In genomic region chr18:59876310-59876626, GRCh38 we compare ENCODE assay signal across 11 cellular contexts. TPM values are rescaled to one million over a fixed set of nuclear protein-coding genes. Genes with fewer than 3 reads are reported as not detected.
DNase-seq lines count a peak whose midpoint lies in the region; ATAC-seq and TF ChIP-seq lines count a peak whose summit lies in the region.
"Had no signal": no experiment of that assay in that cellular context is flagged by ENCODE, and none has a peak within 500 bp of the region (broad histone marks: within the 10 kb centered on the region; RNA-seq: fewer than 3 reads in every experiment).

No MANE protein-coding gene starts in this region.

- H3K27ac ChIP-seq in MM.1S (ENCODE audit: low read length), result peak overlapping the region; percentile 26; the same call in 1 of the 2 replicates
- H3K27ac ChIP-seq in mesenchymal stem cell (ENCODE audit: low read length, poor library complexity, severe bottlenecking), result no peak overlapping the region
- no peak overlapping the region for H3K27ac ChIP-seq in neuronal stem cell (replicated peaks; ENCODE audit: low read length)
- H3K27ac ChIP-seq: esophagus squamous epithelium had no signal

- H2AK5ac ChIP-seq in mesenchymal stem cell (ENCODE audit: low read length, severe bottlenecking) (no peak overlapping the region), neuronal stem cell (ENCODE audit: low read depth, low read length) (no peak overlapping the region)

- H3K4me3 ChIP-seq in MM.1S (ENCODE audit: low read length), result peak overlapping the region; percentile 44
- no peak overlapping the region for H3K4me3 ChIP-seq in mesenchymal stem cell (ENCODE audit: insufficient read depth in 1 of 2, low read depth in 1 of 2, low read length in 2 of 2)
- no peak overlapping the region for H3K4me3 ChIP-seq in neuronal stem cell (ENCODE audit: low read length in 2 of 2)
- H3K4me3 ChIP-seq: esophagus squamous epithelium had no signal

- H3K9me3 ChIP-seq in MM.1S (replicated peaks; ENCODE audit: insufficient read depth, low read length) (no peaks in the 10 kb centered on the region), mesenchymal stem cell (ENCODE audit: control insufficient read depth, low read length) (no peaks in the 10 kb centered on the region), neuronal stem cell (replicated peaks in 1 of 2; ENCODE audit: control insufficient read depth in 2 of 2, insufficient read depth in 1 of 2, low read depth in 1 of 2, low read length in 2 of 2) (no peaks in the 10 kb centered on the region)
- H3K9me3 ChIP-seq: esophagus squamous epithelium had no signal

- TF ChIP-seq CTCF in GM13976 (IDR thresholded peaks at IDR 0.05; ENCODE audit: borderline replicate concordance, control extremely low read depth, extremely low read depth, insufficient read depth, missing control alignments), result no peak
- TF ChIP-seq CTCF in MM.1S (IDR thresholded peaks at IDR 0.05; ENCODE audit: low read length), result no peak

- H3K9me2 ChIP-seq in MM.1S (replicated peaks; ENCODE audit: insufficient read depth, low read length), result no peaks in the 10 kb centered on the region

- peak; percentile 69 for DNase-seq in GM13976 (ENCODE audit: low spot score)
- DNase-seq in MM.1S, result peak; percentile 49
- DNase-seq in mesenchymal stem cell, result no peak
- DNase-seq in neuronal stem cell (ENCODE audit: low spot score), result no peak
- no peak for DNase-seq in DMS 273 (lab: John Stamatoyannopoulos, UW; ENCODE audit: unreplicated experiment)
- DNase-seq in activated naive CD4-positive, alpha-beta T cell treated with anti-CD3 and anti-CD28 coated beads, Interleukin-2, amount 50 U/mL, for 16 hours, result no peak
- DNase-seq: CD4-positive, alpha-beta T cell; esophagus squamous epithelium; NCI-H1092 treated with DMSO at 0.1 percent for 48 hours had no signal

- peaks cover 7% of the 10 kb centered on the region for H3F3A ChIP-seq in MM.1S (ENCODE audit: insufficient read depth, low read length)

- H3K18ac ChIP-seq in mesenchymal stem cell (ENCODE audit: low read depth in 1 of 2, low read length in 2 of 2) (no peak overlapping the region), neuronal stem cell (ENCODE audit: low read length) (no peak overlapping the region)

- H4K20me1 ChIP-seq in MM.1S (ENCODE audit: insufficient read depth, low read length), result no peaks in the 10 kb centered on the region

- H3K79me2 ChIP-seq in MM.1S (ENCODE audit: low read length), result no peaks in the 10 kb centered on the region

- H3K4me1 ChIP-seq in MM.1S (ENCODE audit: low read length) (peaks cover 14% of the 10 kb centered on the region), mesenchymal stem cell (ENCODE audit: control insufficient read depth, insufficient read depth, low read depth, low read length) (peaks cover 8% of the 10 kb centered on the region), neuronal stem cell (ENCODE audit: control insufficient read depth in 2 of 2, insufficient read depth in 1 of 2, low read depth in 1 of 2, low read length in 2 of 2) (no peaks in the 10 kb centered on the region)

- no peak overlapping the region for H3K4ac ChIP-seq in mesenchymal stem cell (ENCODE audit: low read depth in 1 of 2, low read length in 2 of 2)
- H3K4ac ChIP-seq in neuronal stem cell (ENCODE audit: low read length), result no peak overlapping the region

- H3K23ac ChIP-seq in mesenchymal stem cell (ENCODE audit: low read length in 2 of 2) (no peak overlapping the region), neuronal stem cell (ENCODE audit: low read depth, low read length, poor library complexity) (no peak overlapping the region)

- H2BK5ac ChIP-seq in mesenchymal stem cell (ENCODE audit: low read depth, low read length, poor library complexity, severe bottlenecking), result no peak overlapping the region
- no peak overlapping the region for H2BK5ac ChIP-seq in neuronal stem cell (ENCODE audit: low read length)

- H4K8ac ChIP-seq in mesenchymal stem cell (ENCODE audit: low read length), result no peak overlapping the region
- H4K8ac ChIP-seq in neuronal stem cell (ENCODE audit: low read depth, low read length), result no peak overlapping the region

- H2AFZ ChIP-seq in MM.1S (ENCODE audit: low read length) (no peak overlapping the region), mesenchymal stem cell (ENCODE audit: low read depth, low read length) (no peak overlapping the region), neuronal stem cell (ENCODE audit: low read length) (no peak overlapping the region)

- H2BK15ac ChIP-seq in mesenchymal stem cell (ENCODE audit: low read depth, poor library complexity, severe bottlenecking) (no peak overlapping the region), neuronal stem cell (ENCODE audit: low read length) (no peak overlapping the region)

- peak overlapping the region; percentile 3; the same call in 1 of the 2 replicates for H3K9ac ChIP-seq in MM.1S (ENCODE audit: low read length)
- no peak overlapping the region for H3K9ac ChIP-seq in mesenchymal stem cell (ENCODE audit: low read length)
- H3K9ac ChIP-seq in neuronal stem cell (ENCODE audit: low read depth, low read length, poor library complexity), result no peak overlapping the region

- peaks cover 13% of the 10 kb centered on the region; the same call in 1 of the 2 replicates for H3K27me3 ChIP-seq in MM.1S (replicated peaks; ENCODE audit: insufficient read depth, low read length)
- no peaks in the 10 kb centered on the region for H3K27me3 ChIP-seq in mesenchymal stem cell (ENCODE audit: control insufficient read depth in 1 of 2, insufficient read depth in 1 of 2, low read length in 2 of 2)
- no peaks in the 10 kb centered on the region for H3K27me3 ChIP-seq in neuronal stem cell (ENCODE audit: control insufficient read depth in 3 of 3, insufficient read depth in 3 of 3, low read depth in 1 of 3, low read length in 3 of 3)

- in situ Hi-C loops in GM13976 (cut with MboI; ENCODE audit: low sequenced_read_pairs, unreplicated experiment), result no loop called here

- H3K79me1 ChIP-seq in mesenchymal stem cell (replicated peaks; ENCODE audit: low read length, poor library complexity, severe bottlenecking) (no peaks in the 10 kb centered on the region), neuronal stem cell (ENCODE audit: low read depth, low read length) (no peaks in the 10 kb centered on the region)

- H3K4me2 ChIP-seq in MM.1S (ENCODE audit: low read depth, low read length) (peak overlapping the region; percentile 78), mesenchymal stem cell (ENCODE audit: low read length, poor library complexity, severe bottlenecking) (no peak overlapping the region), neuronal stem cell (ENCODE audit: insufficient read depth, low read length, poor library complexity, severe bottlenecking) (no peak overlapping the region)

- H2BK120ac ChIP-seq in mesenchymal stem cell (ENCODE audit: low read depth, low read length), result no peak overlapping the region
- no peak overlapping the region for H2BK120ac ChIP-seq in neuronal stem cell (ENCODE audit: low read depth, low read length)

- WGBS in mesenchymal stem cell, result 100% methylated on average over 2 of the region's 3 CpGs
- no CpG with 5 or more reads among the region's 3 CpGs for WGBS in neuronal stem cell (ENCODE audit: extremely low coverage in 2 of 2, insufficient read length in 2 of 2, insufficient replicate concordance in 1 of 2), 2 donors

- H3K36me3 ChIP-seq in MM.1S (replicated peaks; ENCODE audit: insufficient read depth, low read length) (no peaks in the 10 kb centered on the region), mesenchymal stem cell (ENCODE audit: control insufficient read depth in 1 of 2, insufficient read depth in 2 of 2, low read depth in 1 of 2, low read length in 2 of 2) (no peaks in the 10 kb centered on the region), neuronal stem cell (replicated peaks in 1 of 2; ENCODE audit: control insufficient read depth in 2 of 2, insufficient read depth in 2 of 2, low read length in 2 of 2) (no peaks in the 10 kb centered on the region)
- H3K36me3 ChIP-seq: esophagus squamous epithelium had no signal

- H2BK12ac ChIP-seq in mesenchymal stem cell (ENCODE audit: low read length in 2 of 2) (no peak overlapping the region), neuronal stem cell (ENCODE audit: low read length) (no peak overlapping the region)

- H3K14ac ChIP-seq in mesenchymal stem cell (ENCODE audit: low read length in 2 of 2), result no peak overlapping the region
- H3K14ac ChIP-seq in neuronal stem cell (ENCODE audit: low read length), result no peak overlapping the region

- H4K91ac ChIP-seq in mesenchymal stem cell (ENCODE audit: low read length) (no peak overlapping the region), neuronal stem cell (ENCODE audit: low read depth, low read length, poor library complexity) (no peak overlapping the region)

- ATAC-seq in GM19438 (IDR thresholded peaks at IDR 0.05; ENCODE audit: low read depth, unreplicated experiment) (peak; percentile 80), HG02938 (IDR thresholded peaks at IDR 0.05; ENCODE audit: unreplicated experiment) (peak; percentile 81)

RNA-seq across cellular contexts. Expression of gene PMAIP1, which starts 23.5 kb away (rescaled TPM):
- polyA plus RNA-seq in mesenchymal stem cell (2013, experiment 1 of 2), result 84.5 TPM
- polyA plus RNA-seq in mesenchymal stem cell (2013, experiment 2 of 2), result 88.7 TPM
- polyA plus RNA-seq in neuronal stem cell (2013, experiment 1 of 2), result 1.5 TPM
- polyA plus RNA-seq in neuronal stem cell (2013, experiment 2 of 2), result 1.6 TPM

Comparison
In these comparisons a context has a peak if more than half of its experiments do, and no peak if none do; other contexts are left out.
1. DNase-seq: peak in GM13976 (single experiment) and MM.1S (single experiment); none in mesenchymal stem cell (single experiment), neuronal stem cell (single experiment), DMS 273 (single experiment) and activated naive CD4-positive, alpha-beta T cell treated with anti-CD3 and anti-CD28 coated beads, Interleukin-2, amount 50 U/mL, for 16 hours (single experiment).